In genomic region chr15:78871483-78872127, GRCh38 we compare ENCODE assay signal across 8 cellular contexts. TPM values are rescaled to one million over a fixed set of nuclear protein-coding genes. Genes with fewer than 3 reads are reported as not detected.
A peak's percentile ranks its signal among the peaks of the same experiment; 100 is the strongest.
DNase-seq lines count a peak whose midpoint lies in the region; ATAC-seq and TF ChIP-seq lines count a peak whose summit lies in the region.
"Not testable (repeated sequence)": the region's sequence is repeated elsewhere in the genome, so short reads cannot be mapped to it uniquely, and the experiment has no call there.

No MANE protein-coding gene starts in this region.

- not testable (repeated sequence) for H3K27me3 ChIP-seq in CD4-positive, CD25-positive, alpha-beta regulatory T cell (ENCODE audit: control insufficient read depth, insufficient read depth, low read length); endocrine pancreas (ENCODE audit: control insufficient read depth, insufficient read depth, low read length); left lung; neuronal stem cell (ENCODE audit: control insufficient read depth in 3 of 3, insufficient read depth in 3 of 3, low read depth in 1 of 3, low read length in 3 of 3)

- peak overlapping the region; percentile 0 to 100 (median 74) for H3K27ac Mint-ChIP-seq in CD4-positive, CD25-positive, alpha-beta regulatory T cell
- H3K27ac Mint-ChIP-seq in IgD-negative memory B cell = peak overlapping the region in 2 of 3 donors; percentile 78 to 100
- H3K27ac Mint-ChIP-seq in activated naive CD8-positive, alpha-beta T cell treated with anti-CD3 and anti-CD28 coated beads for 36 hours = peak overlapping the region; percentile 78
- H3K27ac Mint-ChIP-seq in stimulated activated naive CD8-positive, alpha-beta T cell treated with anti-CD3 and anti-CD28 coated beads, Interleukin-15, Interleukin-2, amounts not matched to agents 100 ng/mL and 50 ng/mL, for 24 hours = peak overlapping the region; percentile 99

- not testable (repeated sequence) for H4K8ac ChIP-seq in neuronal stem cell (ENCODE audit: low read depth, low read length)

- H3K4me3 ChIP-seq in CD4-positive, CD25-positive, alpha-beta regulatory T cell (ENCODE audit: low read depth, low read length) = not testable (repeated sequence)
- peak overlapping the region; percentile 50 for H3K4me3 ChIP-seq in endocrine pancreas (ENCODE audit: control insufficient read depth, insufficient read depth, low read length)
- peak overlapping the region in 1 of 2 donors; percentile 87 for H3K4me3 ChIP-seq in left lung
- H3K4me3 ChIP-seq in neuronal stem cell (ENCODE audit: low read length in 2 of 2) = peak overlapping the region in 1 of 2 donors; percentile 91

- not testable (repeated sequence) for H3K9me3 Mint-ChIP-seq in CD4-positive, CD25-positive, alpha-beta regulatory T cell; IgD-negative memory B cell; activated naive CD8-positive, alpha-beta T cell treated with anti-CD3 and anti-CD28 coated beads for 36 hours; stimulated activated naive CD8-positive, alpha-beta T cell treated with anti-CD3 and anti-CD28 coated beads, Interleukin-15, Interleukin-2, amounts not matched to agents 100 ng/mL and 50 ng/mL, for 24 hours

- H4K91ac ChIP-seq in neuronal stem cell (ENCODE audit: low read depth, low read length, poor library complexity) = not testable (repeated sequence)

- not testable (repeated sequence) for TF ChIP-seq CTCF in VCaP (conservative IDR thresholded peaks at IDR 0.05); left lung (IDR thresholded peaks at IDR 0.05)

- not testable (repeated sequence) for H3K23ac ChIP-seq in neuronal stem cell (ENCODE audit: low read depth, low read length, poor library complexity)

- not testable (repeated sequence) for H3K9ac ChIP-seq in endocrine pancreas (ENCODE audit: control insufficient read depth, insufficient read depth, low read length); neuronal stem cell (ENCODE audit: low read depth, low read length, poor library complexity)

- H3K14ac ChIP-seq in neuronal stem cell (ENCODE audit: low read length) = not testable (repeated sequence)

- no CpG with 5 or more reads among the region's 24 CpGs for WGBS in neuronal stem cell (ENCODE audit: extremely low coverage in 2 of 2, insufficient read length in 2 of 2, insufficient replicate concordance in 1 of 2), 2 donors

- peak overlapping the region; percentile 91 for H3K4me2 ChIP-seq in neuronal stem cell (ENCODE audit: insufficient read depth, low read length, poor library complexity, severe bottlenecking)

- not testable (repeated sequence) for H2BK120ac ChIP-seq in neuronal stem cell (ENCODE audit: low read depth, low read length)

- peaks cover 30% of the 10 kb centered on the region for H3K4me1 ChIP-seq in CD4-positive, CD25-positive, alpha-beta regulatory T cell (ENCODE audit: control insufficient read depth, insufficient read depth, low read length, poor library complexity, severe bottlenecking)
- not testable (repeated sequence) for H3K4me1 ChIP-seq in endocrine pancreas (ENCODE audit: control insufficient read depth, insufficient read depth, low read length); neuronal stem cell (ENCODE audit: control insufficient read depth in 2 of 2, insufficient read depth in 1 of 2, low read depth in 1 of 2, low read length in 2 of 2)
- H3K4me1 ChIP-seq in left lung = peaks cover 16 to 28% of the 10 kb centered on the region in 2 donors

- H2BK15ac ChIP-seq in neuronal stem cell (ENCODE audit: low read length) = not testable (repeated sequence)

- peaks cover 16% of the 10 kb centered on the region for H3K27me3 Mint-ChIP-seq in CD4-positive, CD25-positive, alpha-beta regulatory T cell
- not testable (repeated sequence) for H3K27me3 Mint-ChIP-seq in IgD-negative memory B cell; activated naive CD8-positive, alpha-beta T cell treated with anti-CD3 and anti-CD28 coated beads for 36 hours; stimulated activated naive CD8-positive, alpha-beta T cell treated with anti-CD3 and anti-CD28 coated beads, Interleukin-15, Interleukin-2, amounts not matched to agents 100 ng/mL and 50 ng/mL, for 24 hours

- H3K79me1 ChIP-seq in neuronal stem cell (ENCODE audit: low read depth, low read length) = not testable (repeated sequence)

- not testable (repeated sequence) for H2AFZ ChIP-seq in neuronal stem cell (ENCODE audit: low read length)

- intact Hi-C loops in left lung (cut with DNase I) = not testable (repeated sequence)

- H3K9me3 ChIP-seq in CD4-positive, CD25-positive, alpha-beta regulatory T cell (ENCODE audit: control insufficient read depth in 2 of 2, low read length in 2 of 2); endocrine pancreas (ENCODE audit: control insufficient read depth, low read length); left lung; neuronal stem cell (replicated peaks in 1 of 2; ENCODE audit: control insufficient read depth in 2 of 2, insufficient read depth in 1 of 2, low read depth in 1 of 2, low read length in 2 of 2): not testable (repeated sequence)

- DNase-seq in CD4-positive, CD25-positive, alpha-beta regulatory T cell; activated naive CD8-positive, alpha-beta T cell treated with anti-CD3 and anti-CD28 coated beads for 36 hours; left lung; neuronal stem cell (ENCODE audit: low spot score): not testable (repeated sequence)

- H3K4ac ChIP-seq in neuronal stem cell (ENCODE audit: low read length) = not testable (repeated sequence)

- H3K4me3 Mint-ChIP-seq in CD4-positive, CD25-positive, alpha-beta regulatory T cell = peak overlapping the region; percentile 82 to 97 (median 82)
- peak overlapping the region in 3 of 4 donors; percentile 52 to 99 (median 84) for H3K4me3 Mint-ChIP-seq in IgD-negative memory B cell
- H3K4me3 Mint-ChIP-seq in activated naive CD8-positive, alpha-beta T cell treated with anti-CD3 and anti-CD28 coated beads for 36 hours = peak overlapping the region; percentile 69
- H3K4me3 Mint-ChIP-seq in stimulated activated naive CD8-positive, alpha-beta T cell treated with anti-CD3 and anti-CD28 coated beads, Interleukin-15, Interleukin-2, amounts not matched to agents 100 ng/mL and 50 ng/mL, for 24 hours = peak overlapping the region; percentile 100

- peaks cover 13% of the 10 kb centered on the region for H3K36me3 Mint-ChIP-seq in CD4-positive, CD25-positive, alpha-beta regulatory T cell
- not testable (repeated sequence) for H3K36me3 Mint-ChIP-seq in IgD-negative memory B cell
- H3K36me3 Mint-ChIP-seq in activated naive CD8-positive, alpha-beta T cell treated with anti-CD3 and anti-CD28 coated beads for 36 hours = peaks cover 20% of the 10 kb centered on the region
- peaks cover 24% of the 10 kb centered on the region for H3K36me3 Mint-ChIP-seq in stimulated activated naive CD8-positive, alpha-beta T cell treated with anti-CD3 and anti-CD28 coated beads, Interleukin-15, Interleukin-2, amounts not matched to agents 100 ng/mL and 50 ng/mL, for 24 hours (ENCODE audit: low read depth)

- not testable (repeated sequence) for ATAC-seq in CD4-positive, CD25-positive, alpha-beta regulatory T cell (ENCODE audit: low read depth in 2 of 2); left lung

- H3K4me1 Mint-ChIP-seq in CD4-positive, CD25-positive, alpha-beta regulatory T cell = peaks cover 14 to 38% (median 26%) of the 10 kb centered on the region in 4 donors
- peaks cover 16 to 31% (median 16%) of the 10 kb centered on the region in 3 donors for H3K4me1 Mint-ChIP-seq in IgD-negative memory B cell
- peaks cover 20% of the 10 kb centered on the region for H3K4me1 Mint-ChIP-seq in activated naive CD8-positive, alpha-beta T cell treated with anti-CD3 and anti-CD28 coated beads for 36 hours
- peaks cover 45% of the 10 kb centered on the region for H3K4me1 Mint-ChIP-seq in stimulated activated naive CD8-positive, alpha-beta T cell treated with anti-CD3 and anti-CD28 coated beads, Interleukin-15, Interleukin-2, amounts not matched to agents 100 ng/mL and 50 ng/mL, for 24 hours (ENCODE audit: low read depth)

- not testable (repeated sequence) for H2AK5ac ChIP-seq in neuronal stem cell (ENCODE audit: low read depth, low read length)

- H3K18ac ChIP-seq in neuronal stem cell (ENCODE audit: low read length) = not testable (repeated sequence)

- H3K27ac ChIP-seq in CD4-positive, CD25-positive, alpha-beta regulatory T cell (ENCODE audit: insufficient read depth, low read length, poor library complexity, severe bottlenecking); neuronal stem cell (replicated peaks; ENCODE audit: low read length): not testable (repeated sequence)
- H3K27ac ChIP-seq in VCaP (peak overlapping the region; percentile 100), left lung (peak overlapping the region; percentile 100)

- H2BK12ac ChIP-seq in neuronal stem cell (ENCODE audit: low read length) = not testable (repeated sequence)

- H2BK5ac ChIP-seq in neuronal stem cell (ENCODE audit: low read length) = not testable (repeated sequence)

- H3K36me3 ChIP-seq in CD4-positive, CD25-positive, alpha-beta regulatory T cell (ENCODE audit: control insufficient read depth, insufficient read depth, low read length); endocrine pancreas (ENCODE audit: control insufficient read depth, insufficient read depth, low read length); left lung; neuronal stem cell (replicated peaks in 1 of 2; ENCODE audit: control insufficient read depth in 2 of 2, insufficient read depth in 2 of 2, low read length in 2 of 2): not testable (repeated sequence)

RNA-seq across cellular contexts. Expression of gene MORF4L1, which starts 1.1 kb away (rescaled TPM):
- 402 TPM for total RNA-seq in CD4-positive, CD25-positive, alpha-beta regulatory T cell
- polyA plus RNA-seq in CD4-positive, CD25-positive, alpha-beta regulatory T cell = 100 to 1,000 TPM; 271 to 324 (median 292) TPM
- 218 TPM for polyA plus RNA-seq in IgD-negative memory B cell
- 100 to 1,000 TPM; 275 to 293 TPM for total RNA-seq in activated naive CD8-positive, alpha-beta T cell treated with anti-CD3 and anti-CD28 coated beads for 36 hours
- 100 to 1,000 TPM; 262 to 269 TPM for total RNA-seq in left lung
- polyA plus RNA-seq in neuronal stem cell (2013, experiment 1 of 2) = 744 TPM
- polyA plus RNA-seq in neuronal stem cell (2013, experiment 2 of 2) = 748 TPM
